In the genomic region with DNA sequence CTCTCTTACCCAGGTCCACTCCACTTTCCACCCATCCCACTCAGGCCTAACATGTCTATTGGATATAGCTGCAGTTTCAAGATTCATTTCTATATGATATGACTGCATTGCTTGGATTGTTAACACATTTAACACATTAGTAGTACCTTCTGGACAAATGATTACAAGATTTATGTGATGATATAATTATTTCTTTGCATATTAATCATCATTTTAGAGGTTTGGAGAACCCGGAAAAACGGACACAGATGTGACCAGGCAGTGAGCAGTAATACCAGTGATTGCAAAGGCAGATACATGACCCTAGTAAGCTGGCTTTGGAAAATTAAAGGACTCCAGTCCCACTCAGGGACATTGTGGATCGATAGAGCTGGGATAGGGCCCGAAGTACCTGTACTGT, we compare ENCODE assay signal across 1 cellular context.
TF ChIP-seq lines count a peak whose summit lies in the region.

No MANE protein-coding gene starts in this region.

TF ChIP-seq in IMR-90, 13 proteins besides CTCF, POLR2A, EP300 and RAD21:
- TF ChIP-seq, protein P1, sequence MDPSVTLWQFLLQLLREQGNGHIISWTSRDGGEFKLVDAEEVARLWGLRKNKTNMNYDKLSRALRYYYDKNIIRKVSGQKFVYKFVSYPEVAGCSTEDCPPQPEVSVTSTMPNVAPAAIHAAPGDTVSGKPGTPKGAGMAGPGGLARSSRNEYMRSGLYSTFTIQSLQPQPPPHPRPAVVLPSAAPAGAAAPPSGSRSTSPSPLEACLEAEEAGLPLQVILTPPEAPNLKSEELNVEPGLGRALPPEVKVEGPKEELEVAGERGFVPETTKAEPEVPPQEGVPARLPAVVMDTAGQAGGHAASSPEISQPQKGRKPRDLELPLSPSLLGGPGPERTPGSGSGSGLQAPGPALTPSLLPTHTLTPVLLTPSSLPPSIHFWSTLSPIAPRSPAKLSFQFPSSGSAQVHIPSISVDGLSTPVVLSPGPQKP (IDR thresholded peaks at IDR 0.05; ENCODE audit: borderline replicate concordance, low read depth, low read length): no peak
- TF ChIP-seq RFX5 (IDR thresholded peaks at IDR 0.05; ENCODE audit: low read depth, low read length): no peak
